ENCODE assay signal across 1 cellular context in genomic region chr5:149172709-149173505, GRCh38.
TF ChIP-seq lines count a peak whose summit lies in the region.

No MANE protein-coding gene starts in this region.

TF ChIP-seq in GM23338, 12 proteins besides CTCF, POLR2A, EP300 and RAD21 (continued from another document):
- TF ChIP-seq EZH2phosphoT487 (IDR thresholded peaks at IDR 0.05; ENCODE audit: unreplicated experiment) = no peak
TF ChIP-seq in GM23338: peak in this region for 0.
